ENCODE assay signal across 8 cellular contexts in genomic region chr19:10701955-10702307, GRCh38. TPM values are rescaled to one million over a fixed set of nuclear protein-coding genes. Genes with fewer than 3 reads are reported as not detected.
A peak's percentile ranks its signal among the peaks of the same experiment; 100 is the strongest.
DNase-seq lines count a peak whose midpoint lies in the region; ATAC-seq and TF ChIP-seq lines count a peak whose summit lies in the region.

No MANE protein-coding gene starts in this region.

- peak; percentile 37 for ATAC-seq in left lobe of liver

- DNase-seq in ELR (ENCODE audit: low read depth) = peak; percentile 39
- DNase-seq in H9 = peak; percentile 65
- DNase-seq in NCI-H82 treated with DMSO at 0.1 percent for 48 hours (lab: John Stamatoyannopoulos, UW; ENCODE audit: unreplicated experiment) = peak; percentile 34
- DNase-seq in MCF 10A (ENCODE audit: unreplicated experiment) = no peak
- DNase-seq in left lobe of liver (ENCODE audit: low spot score) = no peak
- DNase-seq in SW 1271 (lab: John Stamatoyannopoulos, UW) = no peak
- DNase-seq in globus pallidus (ENCODE audit: low spot score) = no peak

- H3K27ac Mint-ChIP-seq in H9 = peak overlapping the region in 2 of 3 experiments; percentile 23 to 94; a peak in 3 of 7 replicates
- H3K27ac Mint-ChIP-seq in MCF 10A (ENCODE audit: low read depth, unreplicated experiment) = peak overlapping the region; percentile 72

- H3K18ac ChIP-seq in H9 (ENCODE audit: insufficient read length, low read depth, low read length) = peak overlapping the region; percentile 42

- H2BK5ac ChIP-seq in H9 (ENCODE audit: insufficient read length, low read length) = no peak overlapping the region

- H3K56ac ChIP-seq in H9 (ENCODE audit: insufficient read length, low read depth, low read length) = no peak overlapping the region

- no peak overlapping the region for H3K27ac ChIP-seq in H9 (ENCODE audit: insufficient read length, low read depth, low read length)
- peak overlapping the region; percentile 46 for H3K27ac ChIP-seq in subcutaneous abdominal adipose tissue (ENCODE audit: low read depth, low read length)

- no peak overlapping the region for H4K5ac ChIP-seq in H9 (ENCODE audit: insufficient read length, low read depth, low read length)

- no peaks in the 10 kb centered on the region for H3K79me1 ChIP-seq in H9 (ENCODE audit: insufficient read depth, low read depth, low read length, poor library complexity, severe bottlenecking)

- CTCF ChIA-PET in MCF 10A (lab: Yijun Ruan, JAX) = interaction anchor here (0.6 to 7.3 kb wide), 11 partner anchors 15 to 306 kb away, joined by 3 to 55 read pairs (median 4); partner anchors contain the start of genes DNM2 and TMED1

- H3K79me2 ChIP-seq in H9 (ENCODE audit: insufficient read depth, low read length) = no peaks in the 10 kb centered on the region

- no peak overlapping the region for H2BK12ac ChIP-seq in H9 (ENCODE audit: insufficient read length, low read depth, low read length)

- no peaks in the 10 kb centered on the region for H4K20me1 ChIP-seq in H9 (ENCODE audit: control insufficient read depth, insufficient read depth, insufficient read length)

- no peak overlapping the region for H3K23ac ChIP-seq in H9 (ENCODE audit: insufficient read length, low read depth, low read length)

- H2AK5ac ChIP-seq in H9 (ENCODE audit: insufficient read length, low read length) = no peak overlapping the region

- H3K9ac ChIP-seq in H9 (ENCODE audit: extremely low read depth, insufficient read length, low read length) = peak overlapping the region; percentile 88
- peak overlapping the region; percentile 48 to 90 (median 78) for H3K9ac ChIP-seq in subcutaneous abdominal adipose tissue (ENCODE audit: low read length in 5 of 5)

- no CpG with 5 or more reads among the region's 21 CpGs for WGBS in H9 (ENCODE audit: extremely low coverage, insufficient read length, low lambda C conversion rate)

- H3K9me3 Mint-ChIP-seq in H9 = no peaks in the 10 kb centered on the region
- no peaks in the 10 kb centered on the region for H3K9me3 Mint-ChIP-seq in MCF 10A (ENCODE audit: unreplicated experiment)

- no peak overlapping the region for H4K91ac ChIP-seq in H9 (ENCODE audit: insufficient read length, low read depth, low read length)

- peaks cover 9% of the 10 kb centered on the region for H3K27me3 Mint-ChIP-seq in H9 (ENCODE audit: low read depth)
- H3K27me3 Mint-ChIP-seq in MCF 10A (ENCODE audit: insufficient read depth, unreplicated experiment) = no peaks in the 10 kb centered on the region

- no peak overlapping the region for H2AFZ ChIP-seq in H9 (ENCODE audit: low read length)

- H3K36me3 Mint-ChIP-seq in H9 (ENCODE audit: insufficient read depth in 1 of 3, low read depth in 3 of 3) (peaks cover 2 to 7% (median 2%) of the 10 kb centered on the region in 3 experiments; a peak in 6 of 7 replicates), MCF 10A (ENCODE audit: insufficient read depth, unreplicated experiment) (peaks cover 11% of the 10 kb centered on the region)

- H3T11ph ChIP-seq in H9 (ENCODE audit: low read length) = no peak overlapping the region

- H3K27me3 ChIP-seq in H9 (ENCODE audit: insufficient read depth, low read length) (no peaks in the 10 kb centered on the region), subcutaneous abdominal adipose tissue (ENCODE audit: control insufficient read depth in 5 of 5, insufficient read depth in 4 of 5, low read length in 5 of 5) (no peaks in the 10 kb centered on the region)

- no peak overlapping the region for H2BK15ac ChIP-seq in H9 (ENCODE audit: low read depth, low read length)

- H3K36me3 ChIP-seq in subcutaneous abdominal adipose tissue (ENCODE audit: control insufficient read depth in 5 of 5, insufficient read depth in 5 of 5, low read length in 5 of 5) = peaks cover 0 to under 1% (median 0%) of the 10 kb centered on the region in 5 donors

- TF ChIP-seq CTCF in H9 (conservative IDR thresholded peaks at IDR 0.05) = no peak; the same call in 2 of the 3 replicates
- TF ChIP-seq CTCF in MCF 10A (IDR thresholded peaks at IDR 0.05; ENCODE audit: unreplicated experiment) = no peak

- peaks cover 10% of the 10 kb centered on the region for H3K23me2 ChIP-seq in H9 (ENCODE audit: insufficient read length, low read depth, low read length, poor library complexity, severe bottlenecking)

- H3K4me3 Mint-ChIP-seq in H9 = peak overlapping the region; percentile 89 to 93
- peak overlapping the region; percentile 82 for H3K4me3 Mint-ChIP-seq in MCF 10A (ENCODE audit: unreplicated experiment)

- peak overlapping the region; percentile 90; the same call in 1 of the 2 replicates for H3K14ac ChIP-seq in H9 (ENCODE audit: insufficient read depth, low read length)

- H3K4ac ChIP-seq in H9 (ENCODE audit: low read depth, low read length) = no peak overlapping the region

- intact Hi-C loops in MCF 10A (cut with micrococcal nuclease) = no loop called here

- peak overlapping the region; percentile 88 to 99 (median 89) for H3K4me3 ChIP-seq in subcutaneous abdominal adipose tissue (ENCODE audit: low read depth in 1 of 5, low read length in 5 of 5)

- no peak overlapping the region for H2BK20ac ChIP-seq in H9 (ENCODE audit: low read depth, low read length, poor library complexity, severe bottlenecking)

- H2BK120ac ChIP-seq in H9 (ENCODE audit: low read depth, low read length, poor library complexity, severe bottlenecking) = no peak overlapping the region

- POLR2A ChIA-PET in MCF 10A (lab: Yijun Ruan, JAX) = interaction anchor here (0.5 to 3.8 kb wide), 10 partner anchors 12 to 134 kb away, joined by 3 to 25 read pairs (median 4); partner anchors contain the start of genes DNM2 and TMED1

- no peak overlapping the region for H4K8ac ChIP-seq in H9 (replicated peaks; ENCODE audit: insufficient read length, low read depth, low read length)

- peaks cover 7 to 10% of the 10 kb centered on the region in 2 experiments; a peak in 3 of 4 replicates for H3K4me1 Mint-ChIP-seq in H9
- no peaks in the 10 kb centered on the region for H3K4me1 Mint-ChIP-seq in MCF 10A (ENCODE audit: insufficient read depth, unreplicated experiment)

- H3K4me1 ChIP-seq in H9 (ENCODE audit: insufficient read depth, low read length) (no peaks in the 10 kb centered on the region; the same call in 1 of the 2 replicates), subcutaneous abdominal adipose tissue (ENCODE audit: control insufficient read depth in 5 of 5, insufficient read depth in 5 of 5, low read length in 5 of 5) (peaks cover 0 to 16% (median 15%) of the 10 kb centered on the region in 5 donors)

- peak overlapping the region; percentile 97 for H3K4me2 ChIP-seq in H9 (ENCODE audit: insufficient read depth, insufficient read length, low read length)

- H3K9me3 ChIP-seq in H9 (ENCODE audit: control insufficient read depth, low read depth, low read length) (no peaks in the 10 kb centered on the region), subcutaneous abdominal adipose tissue (ENCODE audit: control insufficient read depth in 5 of 5, low read length in 5 of 5) (no peaks in the 10 kb centered on the region)

- BruUV-seq in MCF 10A (replicated peaks; lab: Mats Ljungman, UMichigan) = no TSS peak

RNA-seq across cellular contexts. Expression of gene QTRT1, which starts 0.7 kb away (rescaled TPM):
- total RNA-seq in H9 (2021) = 63.1 and 63.6 TPM in 2 replicates
- total RNA-seq in MCF 10A (2022) = 57.5 and 71.3 TPM in 2 replicates
- total RNA-seq in left lobe of liver = 33.2 TPM

RNA-seq across cellular contexts. Expression of gene DNM2, which starts 15.9 kb away (rescaled TPM):
- total RNA-seq in H9 (2021) = 136 and 152 TPM in 2 replicates
- total RNA-seq in MCF 10A (2022) = 114 and 125 TPM in 2 replicates
- total RNA-seq in left lobe of liver = 64.8 TPM

RNA-seq across cellular contexts. Expression of gene ILF3, which starts 47.8 kb away (rescaled TPM):
- total RNA-seq in H9 (2021) (787 and 841 TPM in 2 replicates), MCF 10A (2022) (278 and 297 TPM in 2 replicates), left lobe of liver (57.1 TPM)

Comparison
In these comparisons a context has a peak if more than half of its experiments do, and no peak if none do; other contexts are left out.
1. DNase-seq: peak in ELR (single experiment), H9 (single experiment) and NCI-H82 treated with DMSO at 0.1 percent for 48 hours (single experiment); none in MCF 10A (single experiment), left lobe of liver (single experiment), SW 1271 (0 of 2) and globus pallidus (single experiment).